ENCODE assay signal across 10 cellular contexts in genomic region chr13:22927008-22927393, GRCh38.
DNase-seq lines count a peak whose midpoint lies in the region; ATAC-seq and TF ChIP-seq lines count a peak whose summit lies in the region.
"Had no signal": no experiment of that assay in that cellular context is flagged by ENCODE, and none has a peak within 500 bp of the region (broad histone marks: within the 10 kb centered on the region; RNA-seq: fewer than 3 reads in every experiment).

No MANE protein-coding gene starts in this region.

- H3K36me3 ChIP-seq in GM23338 (ENCODE audit: insufficient read depth) (no peaks in the 10 kb centered on the region), thoracic aorta (no peaks in the 10 kb centered on the region)

- no peaks in the 10 kb centered on the region for H3K79me2 ChIP-seq in GM23338 (replicated peaks; ENCODE audit: insufficient read depth)

- no peaks in the 10 kb centered on the region for H3K9me2 ChIP-seq in GM23338 (ENCODE audit: insufficient read depth)

- H3K27me3 ChIP-seq in GM23338 (ENCODE audit: insufficient read depth) = peaks cover 17% of the 10 kb centered on the region
- no peaks in the 10 kb centered on the region for H3K27me3 ChIP-seq in thoracic aorta (replicated peaks; ENCODE audit: insufficient read depth)

- H3K4me3 Mint-ChIP-seq in GM23338 (peak overlapping the region; percentile 69), HFFc6 (no peak overlapping the region)
- no peak overlapping the region for H3K4me3 Mint-ChIP-seq in activated CD4-positive, alpha-beta memory T cell treated with anti-CD3 and anti-CD28 coated beads for 36 hours

- intact Hi-C loops in activated CD4-positive, alpha-beta memory T cell treated with anti-CD3 and anti-CD28 coated beads for 36 hours (cut with micrococcal nuclease) = no loop called here

- no peak overlapping the region for H3K27ac Mint-ChIP-seq in GM23338
- H3K27ac Mint-ChIP-seq in HFFc6 = no peak overlapping the region
- H3K27ac Mint-ChIP-seq in activated CD4-positive, alpha-beta memory T cell treated with anti-CD3 and anti-CD28 coated beads for 36 hours = no peak overlapping the region

- H3K27me3 Mint-ChIP-seq in GM23338 (ENCODE audit: insufficient read depth, low read depth, poor library complexity) (peaks cover 10% of the 10 kb centered on the region), HFFc6 (ENCODE audit: insufficient read depth) (no peaks in the 10 kb centered on the region; the same call in 1 of the 2 replicates)
- H3K27me3 Mint-ChIP-seq in activated CD4-positive, alpha-beta memory T cell treated with anti-CD3 and anti-CD28 coated beads for 36 hours = peaks cover 40% of the 10 kb centered on the region

- H3K4me3 ChIP-seq in GM23338 (peak overlapping the region; percentile 73), coronary artery (peak overlapping the region; percentile 70), thoracic aorta (peak overlapping the region; percentile 63)

- peak overlapping the region; percentile 83 for H3K4me2 ChIP-seq in GM23338

- H3K27ac ChIP-seq in GM23338 (ENCODE audit: low read depth) = no peak overlapping the region
- H3K27ac ChIP-seq in coronary artery = no peak overlapping the region
- H3K27ac ChIP-seq in thoracic aorta = no peak overlapping the region

- TF ChIP-seq CTCF in GM23338 (conservative IDR thresholded peaks at IDR 0.05; ENCODE audit: low read depth in 2 of 2) (no peak), coronary artery (IDR thresholded peaks at IDR 0.05) (no peak), thoracic aorta (IDR thresholded peaks at IDR 0.05) (no peak), HFFc6 (IDR thresholded peaks at IDR 0.05) (no peak)

- CTCF ChIA-PET in activated CD4-positive, alpha-beta memory T cell treated with anti-CD3 and anti-CD28 coated beads for 36 hours (lab: Charles Lee) = no interaction called here

- peak; percentile 58 for DNase-seq in GM23338 (ENCODE audit: low spot score)
- no peak for DNase-seq in coronary artery (ENCODE audit: low spot score)
- DNase-seq in medulla oblongata (ENCODE audit: extremely low spot score) = peak; percentile 7
- no peak for DNase-seq in thoracic aorta (ENCODE audit: low spot score)
- no peak for DNase-seq in HFFc6
- DNase-seq in activated CD4-positive, alpha-beta memory T cell treated with anti-CD3 and anti-CD28 coated beads for 36 hours = no peak
- no peak for DNase-seq in stimulated activated CD4-positive, alpha-beta T cell treated with anti-CD3 and anti-CD28 coated beads, Interleukin-12 subunit alpha, Interleukin-12 subunit beta, amount 100 ng/mL, for 4 hours
- DNase-seq: activated CD8-positive, alpha-beta memory T cell treated with anti-CD3 and anti-CD28 coated beads for 24 hours; NCI-H2081 had no signal

- ATAC-seq in GM23338 = peak; percentile 69
- no peak for ATAC-seq in thoracic aorta (ENCODE audit: insufficient number of reproducible peaks, low FRiP score, low read depth)
- no peak for ATAC-seq in HG03095 (IDR thresholded peaks at IDR 0.05; ENCODE audit: unreplicated experiment)

- H3K4me1 ChIP-seq in GM23338 (ENCODE audit: insufficient read depth) (peaks cover 11% of the 10 kb centered on the region), thoracic aorta (ENCODE audit: control insufficient read depth in 1 of 2, low read depth in 2 of 2) (no peaks in the 10 kb centered on the region)

- POLR2A ChIA-PET in activated CD4-positive, alpha-beta memory T cell treated with anti-CD3 and anti-CD28 coated beads for 36 hours (lab: Charles Lee) = interaction anchor here (0.6 kb wide), 1 partner anchor 1256 kb away, joined by 3 read pairs; the partner anchor contains the start of gene FGF9

- H3K36me3 Mint-ChIP-seq in GM23338 (ENCODE audit: low read depth) (no peaks in the 10 kb centered on the region), HFFc6 (ENCODE audit: low read depth) (no peaks in the 10 kb centered on the region)
- H3K36me3 Mint-ChIP-seq in activated CD4-positive, alpha-beta memory T cell treated with anti-CD3 and anti-CD28 coated beads for 36 hours = no peaks in the 10 kb centered on the region

- H3K9me3 ChIP-seq in thoracic aorta = no peaks in the 10 kb centered on the region

- H3K9me3 Mint-ChIP-seq in GM23338 = no peaks in the 10 kb centered on the region; the same call in 2 of the 3 replicates
- H3K9me3 Mint-ChIP-seq in HFFc6 = peaks cover 4% of the 10 kb centered on the region; the same call in 1 of the 2 replicates
- no peaks in the 10 kb centered on the region for H3K9me3 Mint-ChIP-seq in activated CD4-positive, alpha-beta memory T cell treated with anti-CD3 and anti-CD28 coated beads for 36 hours

- H3F3A ChIP-seq in GM23338 (replicated peaks; ENCODE audit: low read depth) = no peaks in the 10 kb centered on the region

- H4K20me1 ChIP-seq in GM23338 (replicated peaks; ENCODE audit: insufficient read depth) = no peaks in the 10 kb centered on the region

- peak overlapping the region; percentile 91 for H2AFZ ChIP-seq in GM23338

- peaks cover 21% of the 10 kb centered on the region for H3K4me1 Mint-ChIP-seq in GM23338
- H3K4me1 Mint-ChIP-seq in HFFc6 (ENCODE audit: low read depth) = no peaks in the 10 kb centered on the region; the same call in 1 of the 2 replicates
- peaks cover 6% of the 10 kb centered on the region for H3K4me1 Mint-ChIP-seq in activated CD4-positive, alpha-beta memory T cell treated with anti-CD3 and anti-CD28 coated beads for 36 hours (ENCODE audit: low read depth)

TF ChIP-seq in GM23338, 12 proteins besides CTCF, POLR2A, EP300 and RAD21 (continues in another document):
- TF ChIP-seq POLR2AphosphoS5 (IDR thresholded peaks at IDR 0.05; ENCODE audit: low read depth) (no peak), ZNF331 (CRISPR knock-in tag; IDR thresholded peaks at IDR 0.05; ENCODE audit: low read depth) (no peak)
- TF ChIP-seq, protein P1, sequence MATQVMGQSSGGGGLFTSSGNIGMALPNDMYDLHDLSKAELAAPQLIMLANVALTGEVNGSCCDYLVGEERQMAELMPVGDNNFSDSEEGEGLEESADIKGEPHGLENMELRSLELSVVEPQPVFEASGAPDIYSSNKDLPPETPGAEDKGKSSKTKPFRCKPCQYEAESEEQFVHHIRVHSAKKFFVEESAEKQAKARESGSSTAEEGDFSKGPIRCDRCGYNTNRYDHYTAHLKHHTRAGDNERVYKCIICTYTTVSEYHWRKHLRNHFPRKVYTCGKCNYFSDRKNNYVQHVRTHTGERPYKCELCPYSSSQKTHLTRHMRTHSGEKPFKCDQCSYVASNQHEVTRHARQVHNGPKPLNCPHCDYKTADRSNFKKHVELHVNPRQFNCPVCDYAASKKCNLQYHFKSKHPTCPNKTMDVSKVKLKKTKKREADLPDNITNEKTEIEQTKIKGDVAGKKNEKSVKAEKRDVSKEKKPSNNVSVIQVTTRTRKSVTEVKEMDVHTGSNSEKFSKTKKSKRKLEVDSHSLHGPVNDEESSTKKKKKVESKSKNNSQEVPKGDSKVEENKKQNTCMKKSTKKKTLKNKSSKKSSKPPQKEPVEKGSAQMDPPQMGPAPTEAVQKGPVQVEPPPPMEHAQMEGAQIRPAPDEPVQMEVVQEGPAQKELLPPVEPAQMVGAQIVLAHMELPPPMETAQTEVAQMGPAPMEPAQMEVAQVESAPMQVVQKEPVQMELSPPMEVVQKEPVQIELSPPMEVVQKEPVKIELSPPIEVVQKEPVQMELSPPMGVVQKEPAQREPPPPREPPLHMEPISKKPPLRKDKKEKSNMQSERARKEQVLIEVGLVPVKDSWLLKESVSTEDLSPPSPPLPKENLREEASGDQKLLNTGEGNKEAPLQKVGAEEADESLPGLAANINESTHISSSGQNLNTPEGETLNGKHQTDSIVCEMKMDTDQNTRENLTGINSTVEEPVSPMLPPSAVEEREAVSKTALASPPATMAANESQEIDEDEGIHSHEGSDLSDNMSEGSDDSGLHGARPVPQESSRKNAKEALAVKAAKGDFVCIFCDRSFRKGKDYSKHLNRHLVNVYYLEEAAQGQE (IDR thresholded peaks at IDR 0.05; ENCODE audit: unreplicated experiment) = no peak

Comparison
In these comparisons a context has a peak if more than half of its experiments do, and no peak if none do; other contexts are left out.
1. DNase-seq: peak in GM23338 (single experiment) and medulla oblongata (single experiment); none in coronary artery (single experiment), thoracic aorta (single experiment), HFFc6 (single experiment), activated CD4-positive, alpha-beta memory T cell treated with anti-CD3 and anti-CD28 coated beads for 36 hours (single experiment) and stimulated activated CD4-positive, alpha-beta T cell treated with anti-CD3 and anti-CD28 coated beads, Interleukin-12 subunit alpha, Interleukin-12 subunit beta, amount 100 ng/mL, for 4 hours (single experiment).
2. Peak in every context shown above with its lines, with median percentiles within 50 percentile points of each other: H3K4me3 ChIP-seq.